ENCODE assay signal across 10 cellular contexts in genomic region chr9:124282442-124283231, GRCh38. TPM values are rescaled to one million over a fixed set of nuclear protein-coding genes. Genes with fewer than 3 reads are reported as not detected.
DNase-seq lines count a peak whose midpoint lies in the region; ATAC-seq and TF ChIP-seq lines count a peak whose summit lies in the region.
"Had no signal": no experiment of that assay in that cellular context is flagged by ENCODE, and none has a peak within 500 bp of the region (broad histone marks: within the 10 kb centered on the region; RNA-seq: fewer than 3 reads in every experiment).

No MANE protein-coding gene starts in this region.

- in situ Hi-C loops in transverse colon (cut with MboI; ENCODE audit: low pct_ligation_motif_present in 1 of 4, low pct_unique_long_range_greater_than_20kb in 1 of 4, low sequenced_read_pairs in 3 of 4): no loop called here

- peak; percentile 79 for DNase-seq in RPMI7951 (ENCODE audit: low read depth)
- DNase-seq in esophagus muscularis mucosa (ENCODE audit: extremely low spot score): no peak
- peak; percentile 49 to 80 (median 68) for DNase-seq in mucosa of descending colon
- peak; percentile 62 for DNase-seq in transverse colon
- no peak for DNase-seq in foreskin keratinocyte
- DNase-seq in NCI-H510A treated with DMSO at 0.1 percent for 48 hours (lab: John Stamatoyannopoulos, UW): no peak
- no peak for DNase-seq in stimulated activated CD8-positive, alpha-beta memory T cell treated with anti-CD3 and anti-CD28 coated beads, Interleukin-4, amount 100 ng/mL, for 48 hours
- no peak for DNase-seq in stimulated activated CD4-positive, alpha-beta T cell treated with anti-CD3 and anti-CD28 coated beads, Interleukin-12 subunit alpha, Interleukin-12 subunit beta, amount 100 ng/mL, for 4 hours
- DNase-seq: NCI-H1417; stimulated activated naive CD4-positive, alpha-beta T cell had no signal

- 63% methylated on average over 18 of the region's 20 CpGs for WGBS in esophagus muscularis mucosa
- WGBS in transverse colon (ENCODE audit: low coverage in 1 of 2), 2 donors: 37% methylated on average over 20 of the region's 20 CpGs; no CpG with 5 or more reads in 1 of the 2 donors

- no peaks in the 10 kb centered on the region for H3K9me3 ChIP-seq in esophagus muscularis mucosa
- H3K9me3 ChIP-seq in mucosa of descending colon: no peaks in the 10 kb centered on the region
- no peaks in the 10 kb centered on the region for H3K9me3 ChIP-seq in transverse colon

- ATAC-seq in mucosa of descending colon (peak; percentile 60), foreskin keratinocyte (no peak)

- H3K27me3 ChIP-seq in esophagus muscularis mucosa (no peaks in the 10 kb centered on the region), transverse colon (no peaks in the 10 kb centered on the region), foreskin keratinocyte (no peaks in the 10 kb centered on the region)

- H3K4me3 ChIP-seq in esophagus muscularis mucosa (no peak overlapping the region), mucosa of descending colon (no peak overlapping the region), transverse colon (no peak overlapping the region)

- intact Hi-C loops in esophagus muscularis mucosa (cut with DNase I) (no loop called here), mucosa of descending colon (cut with DNase I, micrococcal nuclease) (no loop called here), transverse colon (cut with DNase I; ENCODE audit: low total_unique reads) (no loop called here)

- no peak for TF ChIP-seq POLR2A in esophagus muscularis mucosa (IDR thresholded peaks at IDR 0.05; ENCODE audit: low read depth)
- TF ChIP-seq POLR2A in transverse colon (IDR thresholded peaks at IDR 0.05): no peak

- TF ChIP-seq CTCF in esophagus muscularis mucosa (IDR thresholded peaks at IDR 0.05) (no peak), mucosa of descending colon (IDR thresholded peaks at IDR 0.05) (no peak), transverse colon (IDR thresholded peaks at IDR 0.05) (no peak), foreskin keratinocyte (conservative IDR thresholded peaks at IDR 0.05) (no peak)

- no peaks in the 10 kb centered on the region for H3K36me3 ChIP-seq in esophagus muscularis mucosa
- H3K36me3 ChIP-seq in mucosa of descending colon (ENCODE audit: low read depth): no peaks in the 10 kb centered on the region
- no peaks in the 10 kb centered on the region for H3K36me3 ChIP-seq in transverse colon

- H3K4me1 ChIP-seq in esophagus muscularis mucosa (peaks cover 73 to 100% (median 99%) of the 10 kb centered on the region in 4 donors), mucosa of descending colon (ENCODE audit: low read depth) (peaks cover 49% of the 10 kb centered on the region), transverse colon (peaks cover 49 to 91% (median 69%) of the 10 kb centered on the region in 4 donors), foreskin keratinocyte (peaks cover 7% of the 10 kb centered on the region)

- H3K27ac ChIP-seq in esophagus muscularis mucosa (replicated peaks in 1 of 4) (peak overlapping the region; percentile 80 to 87 (median 83)), transverse colon (peak overlapping the region; percentile 75 to 87 (median 81)), foreskin keratinocyte (no peak overlapping the region)

- TF ChIP-seq EP300 in esophagus muscularis mucosa (IDR thresholded peaks at IDR 0.05) (no peak), transverse colon (IDR thresholded peaks at IDR 0.05; ENCODE audit: low read depth) (no peak)

RNA-seq across cellular contexts. Expression of gene NEK6, which starts 24.9 kb away (rescaled TPM):
- 23.9 and 27.5 TPM in 2 replicates for total RNA-seq in RPMI7951 (2014; rRNA removed; shearing (Covaris generic))
- total RNA-seq in esophagus muscularis mucosa: 10 to 100 TPM; 14.1 to 21.9 (median 15.1) TPM
- total RNA-seq in mucosa of descending colon: 10 to 100 TPM; 41.1 to 65.0 (median 51.8) TPM
- 10 to 100 TPM; 12.3 to 31.1 (median 21.6) TPM for total RNA-seq in transverse colon
- 28.4 and 30.3 TPM in 2 replicates for total RNA-seq in foreskin keratinocyte
- polyA plus RNA-seq in foreskin keratinocyte: 29.7 and 30.5 TPM in 2 replicates

Comparison
In these comparisons a context has a peak if more than half of its experiments do, and no peak if none do; other contexts are left out.
1. DNase-seq: peak in RPMI7951 (single experiment), mucosa of descending colon (3 of 3) and transverse colon (single experiment); none in esophagus muscularis mucosa (single experiment), foreskin keratinocyte (0 of 2), NCI-H510A treated with DMSO at 0.1 percent for 48 hours (single experiment), stimulated activated CD8-positive, alpha-beta memory T cell treated with anti-CD3 and anti-CD28 coated beads, Interleukin-4, amount 100 ng/mL, for 48 hours (single experiment) and stimulated activated CD4-positive, alpha-beta T cell treated with anti-CD3 and anti-CD28 coated beads, Interleukin-12 subunit alpha, Interleukin-12 subunit beta, amount 100 ng/mL, for 4 hours (single experiment).